11 cellular contexts compared by ENCODE assay signal in genomic region chr20:2986466-2986865, GRCh38. TPM values are rescaled to one million over a fixed set of nuclear protein-coding genes. Genes with fewer than 3 reads are reported as not detected.
DNase-seq lines count a peak whose midpoint lies in the region; ATAC-seq and TF ChIP-seq lines count a peak whose summit lies in the region.
"Had no signal": no experiment of that assay in that cellular context is flagged by ENCODE, and none has a peak within 500 bp of the region (broad histone marks: within the 10 kb centered on the region; RNA-seq: fewer than 3 reads in every experiment).

No MANE protein-coding gene starts in this region.

- H3K4me1 ChIP-seq in left lung = peaks cover 0 to 34% of the 10 kb centered on the region in 2 donors

- H3K36me3 ChIP-seq in left lung = peaks cover 0 to 46% of the 10 kb centered on the region in 2 donors

- no peaks in the 10 kb centered on the region for H3K27me3 ChIP-seq in left lung

- DNase-seq in left ventricle myocardium superior (no peak), cardiac septum (ENCODE audit: low spot score) (no peak), left lung (no peak), NCI-H1436 (lab: John Stamatoyannopoulos, UW) (no peak), SW480 (ENCODE audit: low spot score) (no peak)
- DNase-seq in activated T-cell treated with anti-CD3 and anti-CD28 coated beads, Interleukin-2, amount 50 U/mL, for 48 hours = peak; percentile 77 to 81
- DNase-seq: NCI-H1694 had no signal

- no peak for TF ChIP-seq CTCF in left lung (IDR thresholded peaks at IDR 0.05)

- peak overlapping the region in 1 of 2 donors; percentile 42 for H3K27ac ChIP-seq in left lung

- no peak overlapping the region for H3K4me3 ChIP-seq in left lung
- H3K4me3 ChIP-seq: smooth muscle cell had no signal

- intact Hi-C loops in left ventricle myocardium superior (cut with micrococcal nuclease) (no loop called here), cardiac septum (cut with DNase I) (no loop called here), left lung (cut with DNase I) (loop anchor here in 1 of 2 donors (10.0 kb wide), 1 partner anchor 112 kb away; the partner anchor contains the start of gene PTPRA)

- ATAC-seq in left ventricle myocardium superior = peak; percentile 32
- ATAC-seq in left lung = peak; percentile 70
- no peak for ATAC-seq in HG03196 (IDR thresholded peaks at IDR 0.05; ENCODE audit: unreplicated experiment)
- ATAC-seq in HG03342 (IDR thresholded peaks at IDR 0.05; ENCODE audit: unreplicated experiment) = no peak

- H3K9me3 ChIP-seq in left lung = no peaks in the 10 kb centered on the region

RNA-seq across cellular contexts. Expression of gene GNRH2, which starts 57.0 kb away (rescaled TPM):
- not detected for total RNA-seq in left ventricle myocardium superior
- total RNA-seq in cardiac septum = not detected
- total RNA-seq in left lung = under 1 TPM in 1 of 2 donors, not detected in 1; 0.63 TPM
- total RNA-seq: cerebellum, smooth muscle cell had no signal

RNA-seq across cellular contexts. Expression of gene MRPS26, which starts 59.4 kb away (rescaled TPM):
- 57.5 TPM for total RNA-seq in left ventricle myocardium superior
- 43.0 TPM for total RNA-seq in cardiac septum
- 10 to 100 TPM; 37.4 to 40.4 TPM for total RNA-seq in left lung

Comparison
In these comparisons a context has a peak if more than half of its experiments do, and no peak if none do; other contexts are left out.
1. ATAC-seq: peak in left ventricle myocardium superior (single experiment) and left lung (single experiment); none in HG03196 (single experiment) and HG03342 (single experiment).
2. DNase-seq: peak in activated T-cell treated with anti-CD3 and anti-CD28 coated beads, Interleukin-2, amount 50 U/mL, for 48 hours (2 of 2); none in left ventricle myocardium superior (single experiment), cardiac septum (single experiment), left lung (0 of 2), NCI-H1436 (single experiment) and SW480 (single experiment).